12 cellular contexts compared by ENCODE assay signal in the genomic region with DNA sequence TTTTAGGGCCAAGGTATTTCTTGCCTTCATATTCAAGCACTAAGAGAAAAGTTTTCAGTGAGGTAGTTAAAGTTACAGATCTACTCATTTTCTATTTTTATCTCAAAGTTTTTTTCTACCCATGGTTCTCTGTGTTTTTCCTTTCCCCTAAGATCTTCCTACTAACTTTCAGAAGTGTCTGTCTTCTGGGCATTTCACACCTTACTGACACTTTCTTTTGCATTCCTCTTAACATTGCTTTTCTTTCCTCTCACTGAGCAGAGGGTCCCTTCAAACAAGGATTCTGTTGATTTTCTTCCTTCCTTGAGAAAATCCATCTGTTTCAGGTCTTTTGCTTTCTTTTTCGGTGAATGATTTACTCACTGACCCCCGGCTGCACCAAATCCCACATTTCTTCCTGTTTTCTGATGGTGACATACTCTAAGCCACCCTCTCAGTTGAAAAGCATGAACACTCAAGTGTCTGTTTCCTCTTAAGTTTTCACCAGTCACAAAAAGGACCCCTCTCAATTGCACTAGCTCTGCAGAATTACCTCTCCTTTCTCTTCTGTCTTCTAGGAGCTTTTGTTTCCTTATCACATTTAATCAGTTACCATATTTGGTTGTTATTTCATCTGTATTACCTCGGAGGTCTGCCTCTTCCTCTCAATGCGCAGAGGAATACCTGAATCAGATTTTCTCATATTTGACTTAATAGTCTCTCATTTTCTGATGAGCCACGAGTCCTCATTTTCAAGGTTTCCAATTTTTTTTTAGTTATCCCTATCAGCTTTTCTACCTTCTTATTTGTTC.
DNase-seq lines count a peak whose midpoint lies in the region; ATAC-seq, FAIRE-seq and TF ChIP-seq lines count a peak whose summit lies in the region.
"Had no signal": no experiment of that assay in that cellular context is flagged by ENCODE, and none has a peak within 500 bp of the region (broad histone marks: within the 10 kb centered on the region; RNA-seq: fewer than 3 reads in every experiment).

No MANE protein-coding gene starts in this region.

- no TSS peak for BruUV-seq in endothelial cell of umbilical vein (replicated peaks; lab: Mats Ljungman, UMichigan)

- no peaks in the 10 kb centered on the region for H3K79me2 ChIP-seq in endothelial cell of umbilical vein (ENCODE audit: control insufficient read depth, insufficient read depth, low read length)

- H3K4me3 Mint-ChIP-seq in activated naive CD4-positive, alpha-beta T cell treated with anti-CD3 and anti-CD28 coated beads for 36 hours, result peak overlapping the region; percentile 23
- peak overlapping the region; percentile 46 for H3K4me3 Mint-ChIP-seq in type B pancreatic cell

- intact Hi-C loops in activated naive CD4-positive, alpha-beta T cell treated with anti-CD3 and anti-CD28 coated beads for 36 hours (cut with micrococcal nuclease), result no loop called here
- intact Hi-C loops in endothelial cell of umbilical vein (cut with micrococcal nuclease), result loop anchor here (1.0 kb wide), 1 partner anchor 10 kb away; no protein-coding TSS in a partner anchor

- no peaks in the 10 kb centered on the region for H4K20me1 ChIP-seq in endothelial cell of umbilical vein (replicated peaks; ENCODE audit: control insufficient read depth, extremely low read depth, insufficient read depth, low read length)

- no peak for DNase-seq in activated naive CD4-positive, alpha-beta T cell treated with anti-CD3 and anti-CD28 coated beads for 36 hours
- no peak for DNase-seq in activated naive CD4-positive, alpha-beta T cell treated with Interleukin-2 at 50 U/mL for 16 hours
- DNase-seq in endothelial cell of umbilical vein (ENCODE audit: low read depth, low spot score) (no peak), type B pancreatic cell (ENCODE audit: extremely low spot score, unreplicated experiment) (no peak), amygdala (lab: John Stamatoyannopoulos, UW) (no peak), coronary artery (ENCODE audit: low spot score) (no peak), HuH-7.5 (ENCODE audit: low spot score) (no peak)
- DNase-seq: effector memory CD4-positive, alpha-beta T cell; midbrain; PC-3; stimulated activated CD4-positive, alpha-beta T cell treated with anti-CD3 and anti-CD28 coated beads, Interleukin-4, amount 100 ng/mL, for 24 hours had no signal

- POLR2A ChIA-PET in endothelial cell of umbilical vein (lab: Charles Lee), result no interaction called here

- H3K9me3 ChIP-seq in endothelial cell of umbilical vein (replicated peaks; ENCODE audit: control insufficient read depth, insufficient read depth, low read length), result no peaks in the 10 kb centered on the region

- TF ChIP-seq CTCF in endothelial cell of umbilical vein (IDR thresholded peaks at IDR 0.05; ENCODE audit: extremely low read depth in 1 of 2, insufficient read depth in 1 of 2, low read depth in 1 of 2, low read length in 2 of 2) (no peak), type B pancreatic cell (conservative IDR thresholded peaks at IDR 0.05) (no peak), coronary artery (IDR thresholded peaks at IDR 0.05) (no peak)

- H3K4me1 Mint-ChIP-seq in activated naive CD4-positive, alpha-beta T cell treated with anti-CD3 and anti-CD28 coated beads for 36 hours (ENCODE audit: low read depth), result peaks cover 21% of the 10 kb centered on the region
- peaks cover 16% of the 10 kb centered on the region for H3K4me1 Mint-ChIP-seq in type B pancreatic cell (ENCODE audit: unreplicated experiment)

- no peaks in the 10 kb centered on the region for H3K4me1 ChIP-seq in endothelial cell of umbilical vein (ENCODE audit: control insufficient read depth, extremely low read depth, insufficient read depth, low read length)

- H3K36me3 ChIP-seq in endothelial cell of umbilical vein (ENCODE audit: control insufficient read depth in 2 of 2, extremely low read depth in 1 of 2, insufficient read depth in 2 of 2, low read length in 2 of 2), result no peaks in the 10 kb centered on the region

- ATAC-seq in HG03571 (IDR thresholded peaks at IDR 0.05; ENCODE audit: unreplicated experiment), result peak; percentile 60
- ATAC-seq: PC-3 had no signal

- H3K9me1 ChIP-seq in endothelial cell of umbilical vein (replicated peaks; ENCODE audit: control insufficient read depth, extremely low read depth, insufficient read depth, low read length), result no peaks in the 10 kb centered on the region

- H2AFZ ChIP-seq in endothelial cell of umbilical vein (ENCODE audit: low read depth, low read length), result peak overlapping the region; percentile 15

- FAIRE-seq in endothelial cell of umbilical vein (lab: Jason Lieb, UNC), result peak; percentile 15

- H3K27ac ChIP-seq in endothelial cell of umbilical vein (ENCODE audit: insufficient read depth, low read depth, low read length) (no peak overlapping the region), coronary artery (no peak overlapping the region)

- dilution Hi-C loops in endothelial cell of umbilical vein (cut with MboI; ENCODE audit: extremely low pct_ligation_motif_present, low sequenced_read_pairs), result no loop called here

- H3K36me3 Mint-ChIP-seq in activated naive CD4-positive, alpha-beta T cell treated with anti-CD3 and anti-CD28 coated beads for 36 hours (ENCODE audit: low read depth), result no peaks in the 10 kb centered on the region
- peaks cover 4% of the 10 kb centered on the region for H3K36me3 Mint-ChIP-seq in type B pancreatic cell

- H3K4me3 ChIP-seq in endothelial cell of umbilical vein (replicated peaks in 1 of 3; ENCODE audit: insufficient read depth in 1 of 3, low read depth in 1 of 3, low read length in 3 of 3) (no peak overlapping the region), coronary artery (no peak overlapping the region)

- H3K9ac ChIP-seq in endothelial cell of umbilical vein (replicated peaks; ENCODE audit: extremely low read depth, insufficient read depth, low read length), result no peak overlapping the region

- TF ChIP-seq POLR2A in endothelial cell of umbilical vein (IDR thresholded peaks at IDR 0.05; ENCODE audit: low read depth, low read length), result no peak

- no peaks in the 10 kb centered on the region for H3K27me3 ChIP-seq in endothelial cell of umbilical vein (ENCODE audit: control insufficient read depth in 2 of 2, insufficient read depth in 2 of 2, low read length in 2 of 2)

- no peaks in the 10 kb centered on the region for H3K9me3 Mint-ChIP-seq in activated naive CD4-positive, alpha-beta T cell treated with anti-CD3 and anti-CD28 coated beads for 36 hours
- H3K9me3 Mint-ChIP-seq in type B pancreatic cell, result peaks cover 5% of the 10 kb centered on the region

- H3K27me3 Mint-ChIP-seq in activated naive CD4-positive, alpha-beta T cell treated with anti-CD3 and anti-CD28 coated beads for 36 hours (ENCODE audit: low read depth), result peaks cover 2% of the 10 kb centered on the region
- H3K27me3 Mint-ChIP-seq in type B pancreatic cell, result no peaks in the 10 kb centered on the region

- peak overlapping the region; percentile 16 for H3K4me2 ChIP-seq in endothelial cell of umbilical vein (ENCODE audit: insufficient read depth, low read length)

- CTCF ChIA-PET in activated naive CD4-positive, alpha-beta T cell treated with anti-CD3 and anti-CD28 coated beads for 36 hours (lab: Charles Lee), result interaction anchor here (0.6 kb wide), 1 partner anchor 423 kb away, joined by 3 read pairs; no protein-coding TSS in a partner anchor
- CTCF ChIA-PET in endothelial cell of umbilical vein (lab: Charles Lee), result no interaction called here

- peak overlapping the region; percentile 3 for H3K27ac Mint-ChIP-seq in activated naive CD4-positive, alpha-beta T cell treated with anti-CD3 and anti-CD28 coated beads for 36 hours
- H3K27ac Mint-ChIP-seq in type B pancreatic cell, result peak overlapping the region; percentile 64

TF ChIP-seq in endothelial cell of umbilical vein, 7 proteins besides CTCF, POLR2A, EP300 and RAD21:
- TF ChIP-seq GATA2 (IDR thresholded peaks at IDR 0.05; ENCODE audit: insufficient read depth, insufficient read length, low read depth, low read length) (no peak), JUN (IDR thresholded peaks at IDR 0.05; ENCODE audit: borderline replicate concordance, insufficient read depth, insufficient read length, low read depth) (no peak), MYC (IDR thresholded peaks at IDR 0.05; ENCODE audit: low read depth, low read length) (no peak), POLR2AphosphoS5 (IDR thresholded peaks at IDR 0.05; ENCODE audit: insufficient read depth, low read depth, low read length) (no peak), FOS (IDR thresholded peaks at IDR 0.05; ENCODE audit: borderline replicate concordance, insufficient read depth, low read length) (no peak), EZH2 (IDR thresholded peaks at IDR 0.05; ENCODE audit: borderline replicate concordance, low read depth, low read length, severe bottlenecking) (no peak)
- TF ChIP-seq, protein P1, sequence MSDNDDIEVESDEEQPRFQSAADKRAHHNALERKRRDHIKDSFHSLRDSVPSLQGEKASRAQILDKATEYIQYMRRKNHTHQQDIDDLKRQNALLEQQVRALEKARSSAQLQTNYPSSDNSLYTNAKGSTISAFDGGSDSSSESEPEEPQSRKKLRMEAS (IDR thresholded peaks at IDR 0.05; ENCODE audit: insufficient read depth, insufficient read length), result no peak
